Comparison of ENCODE assay signal across 25 cellular contexts in genomic region chr5:119750887-119751733, GRCh38.
DNase-seq lines count a peak whose midpoint lies in the region; ATAC-seq, FAIRE-seq and TF ChIP-seq lines count a peak whose summit lies in the region.
"Had no signal": no experiment of that assay in that cellular context is flagged by ENCODE, and none has a peak within 500 bp of the region (broad histone marks: within the 10 kb centered on the region; RNA-seq: fewer than 3 reads in every experiment).

No MANE protein-coding gene starts in this region.

- no peaks in the 10 kb centered on the region for H3K36me3 ChIP-seq in bronchial epithelial cell (ENCODE audit: control insufficient read depth, insufficient read depth, low read length)

- H3K36me3 Mint-ChIP-seq in activated T-helper 2 cell treated with anti-CD3 and anti-CD28 coated beads, Interferon-gamma antibody, Interleukin-2, Interleukin-4, amounts not matched to agents 10 μg/mL and 5 μg/mL and 100 μg/mL, durations not matched to agents 14 hours and 24 hours and 36 hours (ENCODE audit: low read depth), result no peaks in the 10 kb centered on the region

- H3K9me3 Mint-ChIP-seq in activated T-helper 2 cell treated with anti-CD3 and anti-CD28 coated beads, Interferon-gamma antibody, Interleukin-2, Interleukin-4, amounts not matched to agents 10 μg/mL and 5 μg/mL and 100 μg/mL, durations not matched to agents 14 hours and 24 hours and 36 hours, result no peaks in the 10 kb centered on the region
- H3K9me3 Mint-ChIP-seq: T-helper 2 cell treated with Interferon-gamma antibody and Interleukin-4, amounts not matched to agents 5 μg/mL and 100 μg/mL, for 36 hours had no signal

- no peak for FAIRE-seq in bronchial epithelial cell (lab: Jason Lieb, UNC)
- FAIRE-seq: GM12878, H54 had no signal

- no peaks in the 10 kb centered on the region for H3K27me3 Mint-ChIP-seq in activated T-helper 2 cell treated with anti-CD3 and anti-CD28 coated beads, Interferon-gamma antibody, Interleukin-2, Interleukin-4, amounts not matched to agents 10 μg/mL and 5 μg/mL and 100 μg/mL, durations not matched to agents 14 hours and 24 hours and 36 hours (ENCODE audit: low read depth)

- no peaks in the 10 kb centered on the region for H3K27me3 ChIP-seq in bronchial epithelial cell (ENCODE audit: control insufficient read depth, insufficient read depth, low read length)

- H3K4me1 Mint-ChIP-seq in activated T-helper 2 cell treated with anti-CD3 and anti-CD28 coated beads, Interferon-gamma antibody, Interleukin-2, Interleukin-4, amounts not matched to agents 10 μg/mL and 5 μg/mL and 100 μg/mL, durations not matched to agents 14 hours and 24 hours and 36 hours (ENCODE audit: low read depth), result no peaks in the 10 kb centered on the region
- H3K4me1 Mint-ChIP-seq: B cell had no signal

- no peak overlapping the region for H3K4me3 Mint-ChIP-seq in activated T-helper 2 cell treated with anti-CD3 and anti-CD28 coated beads, Interferon-gamma antibody, Interleukin-2, Interleukin-4, amounts not matched to agents 10 μg/mL and 5 μg/mL and 100 μg/mL, durations not matched to agents 14 hours and 24 hours and 36 hours (ENCODE audit: low read depth)
- H3K4me3 Mint-ChIP-seq: B cell; T-helper 2 cell treated with Interferon-gamma antibody and Interleukin-4, amounts not matched to agents 5 μg/mL and 100 μg/mL, for 36 hours had no signal

- no peak for ATAC-seq in GM19397 (IDR thresholded peaks at IDR 0.05; ENCODE audit: unreplicated experiment)
- ATAC-seq: GM12878, PC-3 had no signal

- DNase-seq in Ammon's horn (ENCODE audit: low spot score) (peak; percentile 6), Daoy (ENCODE audit: low read depth) (peak; percentile 2), NCI-H748 treated with DMSO at 0.1 percent for 48 hours (lab: John Stamatoyannopoulos, UW) (peak; percentile 44), bronchial epithelial cell (ENCODE audit: low read depth) (peak; percentile 43), NAMALWA (ENCODE audit: low spot score) (no peak), RKO (ENCODE audit: low spot score) (no peak)
- no peak for DNase-seq in activated T-helper 2 cell treated with anti-CD3 and anti-CD28 coated beads, Interferon-gamma antibody, Interleukin-2, Interleukin-4, amounts not matched to agents 10 μg/mL and 5 μg/mL and 100 μg/mL, durations not matched to agents 14 hours and 24 hours and 36 hours (ENCODE audit: low spot score)
- DNase-seq: Calu3, EL, GDM1, KBM-7, MV-4-11, NCI-H1105 treated with DMSO at 0.1 percent for 48 hours, NCI-H146, NCI-H1930, NCI-H524 treated with DMSO at 0.1 percent for 48 hours, PC-3, Right ventricle myocardium superior, RPMI8226, T-helper 1 cell had no signal

- H3K4me3 ChIP-seq in bronchial epithelial cell (ENCODE audit: low read depth, low read length), result no peak overlapping the region
- H3K4me3 ChIP-seq: GM12878 had no signal

- no peak overlapping the region for H3K27ac Mint-ChIP-seq in activated T-helper 2 cell treated with anti-CD3 and anti-CD28 coated beads, Interferon-gamma antibody, Interleukin-2, Interleukin-4, amounts not matched to agents 10 μg/mL and 5 μg/mL and 100 μg/mL, durations not matched to agents 14 hours and 24 hours and 36 hours
- H3K27ac Mint-ChIP-seq: B cell; T-helper 2 cell treated with Interferon-gamma antibody and Interleukin-4, amounts not matched to agents 5 μg/mL and 100 μg/mL, for 36 hours had no signal

- intact Hi-C loops in activated T-helper 2 cell treated with anti-CD3 and anti-CD28 coated beads, Interferon-gamma antibody, Interleukin-2, Interleukin-4, amounts not matched to agents 10 μg/mL and 5 μg/mL and 100 μg/mL, durations not matched to agents 14 hours and 24 hours and 36 hours (cut with micrococcal nuclease), result no loop called here

- no peak for TF ChIP-seq CTCF in bronchial epithelial cell (IDR thresholded peaks at IDR 0.05; ENCODE audit: insufficient read depth, low read length, severe bottlenecking)

Comparison
In these comparisons a context has a peak if more than half of its experiments do, and no peak if none do; other contexts are left out.
1. DNase-seq: peak in Ammon's horn (single experiment), Daoy (single experiment), NCI-H748 treated with DMSO at 0.1 percent for 48 hours (single experiment) and bronchial epithelial cell (single experiment); none in NAMALWA (single experiment), activated T-helper 2 cell treated with anti-CD3 and anti-CD28 coated beads, Interferon-gamma antibody, Interleukin-2, Interleukin-4, amounts not matched to agents 10 μg/mL and 5 μg/mL and 100 μg/mL, durations not matched to agents 14 hours and 24 hours and 36 hours (single experiment) and RKO (single experiment).